Comparison of ENCODE assay signal across 19 cellular contexts in genomic region chr3:177382944-177383343, GRCh38.
DNase-seq lines count a peak whose midpoint lies in the region; ATAC-seq, FAIRE-seq and TF ChIP-seq lines count a peak whose summit lies in the region.
"Had no signal": no experiment of that assay in that cellular context is flagged by ENCODE, and none has a peak within 500 bp of the region (broad histone marks: within the 10 kb centered on the region; RNA-seq: fewer than 3 reads in every experiment).

No MANE protein-coding gene starts in this region.

- no peaks in the 10 kb centered on the region for H3K9me2 ChIP-seq in Loucy (replicated peaks; ENCODE audit: low read depth, low read length)

- WGBS in psoas muscle, 3 donors, result 37 to 58% (median 38%) methylated on average over 8 of the region's 8 CpGs

- H3K9me3 Mint-ChIP-seq in stimulated activated memory B cell treated with anti-CD40 and anti-IgM and Interleukin-4, amounts not matched to agents 10 μg/mL and 1 μg/mL and 100 μg/mL, for 72 hours, result no peaks in the 10 kb centered on the region

- no peaks in the 10 kb centered on the region for H3K36me3 Mint-ChIP-seq in stimulated activated memory B cell treated with anti-CD40 and anti-IgM and Interleukin-4, amounts not matched to agents 10 μg/mL and 1 μg/mL and 100 μg/mL, for 72 hours
- H3K36me3 Mint-ChIP-seq: CD4-positive, CD25-positive, alpha-beta regulatory T cell had no signal

- H3K4me3 Mint-ChIP-seq in stimulated activated memory B cell treated with anti-CD40 and anti-IgM and Interleukin-4, amounts not matched to agents 10 μg/mL and 1 μg/mL and 100 μg/mL, for 72 hours, result no peak overlapping the region
- H3K4me3 Mint-ChIP-seq: B cell; CD4-positive, CD25-positive, alpha-beta regulatory T cell had no signal

- no peak for TF ChIP-seq CTCF in Loucy (conservative IDR thresholded peaks at IDR 0.05; ENCODE audit: low read length)
- no peak for TF ChIP-seq CTCF in bronchial epithelial cell (IDR thresholded peaks at IDR 0.05; ENCODE audit: insufficient read depth, low read length, severe bottlenecking)
- no peak for TF ChIP-seq CTCF in psoas muscle (IDR thresholded peaks at IDR 0.05)
- no peak for TF ChIP-seq CTCF in colonic mucosa (IDR thresholded peaks at IDR 0.05)

- H3K27ac Mint-ChIP-seq in stimulated activated memory B cell treated with anti-CD40 and anti-IgM and Interleukin-4, amounts not matched to agents 10 μg/mL and 1 μg/mL and 100 μg/mL, for 72 hours, result no peak overlapping the region
- H3K27ac Mint-ChIP-seq: B cell; CD4-positive, CD25-positive, alpha-beta regulatory T cell had no signal

- H3K79me2 ChIP-seq in Loucy (ENCODE audit: insufficient read depth, low read length), result no peaks in the 10 kb centered on the region

- H3K4me2 ChIP-seq in Loucy (ENCODE audit: low read depth, low read length, poor library complexity, severe bottlenecking), result no peak overlapping the region

- H3K4me1 Mint-ChIP-seq in stimulated activated memory B cell treated with anti-CD40 and anti-IgM and Interleukin-4, amounts not matched to agents 10 μg/mL and 1 μg/mL and 100 μg/mL, for 72 hours, result peaks cover 19% of the 10 kb centered on the region

- H3K27me3 Mint-ChIP-seq in stimulated activated memory B cell treated with anti-CD40 and anti-IgM and Interleukin-4, amounts not matched to agents 10 μg/mL and 1 μg/mL and 100 μg/mL, for 72 hours, result no peaks in the 10 kb centered on the region
- H3K27me3 Mint-ChIP-seq: B cell; CD4-positive, CD25-positive, alpha-beta regulatory T cell had no signal

- H4K20me1 ChIP-seq in Loucy (ENCODE audit: insufficient read depth, low read length, poor library complexity, severe bottlenecking), result no peaks in the 10 kb centered on the region

- H3K36me3 ChIP-seq in Loucy (ENCODE audit: insufficient read depth, low read length), result no peaks in the 10 kb centered on the region
- no peaks in the 10 kb centered on the region for H3K36me3 ChIP-seq in bronchial epithelial cell (ENCODE audit: control insufficient read depth, insufficient read depth, low read length)
- H3K36me3 ChIP-seq in psoas muscle (ENCODE audit: insufficient read depth in 1 of 2, low read depth in 1 of 2), result no peaks in the 10 kb centered on the region
- no peaks in the 10 kb centered on the region for H3K36me3 ChIP-seq in colonic mucosa
- H3K36me3 ChIP-seq: HAP-1, SJSA1 had no signal

- no peaks in the 10 kb centered on the region for H3F3A ChIP-seq in Loucy (ENCODE audit: low read depth)

- H3K4me3 ChIP-seq in Loucy (ENCODE audit: low read length, poor library complexity, severe bottlenecking) (no peak overlapping the region), bronchial epithelial cell (ENCODE audit: low read depth, low read length) (no peak overlapping the region), psoas muscle (no peak overlapping the region), colonic mucosa (no peak overlapping the region)
- H3K4me3 ChIP-seq: HAP-1, SJSA1 had no signal

- ATAC-seq in left ventricle myocardium superior, result peak; percentile 76
- ATAC-seq in psoas muscle, result peak in 3 of 4 donors; percentile 87 to 90 (median 87)
- ATAC-seq in stimulated activated memory B cell treated with anti-CD40 and anti-IgM and Interleukin-4, amounts not matched to agents 10 μg/mL and 1 μg/mL and 100 μg/mL, for 72 hours, result no peak

- H2AFZ ChIP-seq in Loucy (ENCODE audit: low read length), result 0 out of 2 replicates have a peak overlapping the region, but pooled peaks have one; percentile 55

- FAIRE-seq in bronchial epithelial cell (lab: Jason Lieb, UNC), result no peak
- FAIRE-seq: G401.6 had no signal

- H3K27ac ChIP-seq in psoas muscle (no peak overlapping the region), colonic mucosa (no peak overlapping the region)
- H3K27ac ChIP-seq: RWPE1, SJSA1 had no signal

- H3K9ac ChIP-seq in Loucy (ENCODE audit: low read depth, low read length, poor library complexity, severe bottlenecking), result no peak overlapping the region
- no peak overlapping the region for H3K9ac ChIP-seq in colonic mucosa (ENCODE audit: low read depth in 2 of 2, low read length in 2 of 2)

- H3K27me3 ChIP-seq in Loucy (ENCODE audit: insufficient read depth, low read length, poor library complexity, severe bottlenecking) (no peaks in the 10 kb centered on the region), bronchial epithelial cell (ENCODE audit: control insufficient read depth, insufficient read depth, low read length) (no peaks in the 10 kb centered on the region), psoas muscle (ENCODE audit: insufficient read depth in 3 of 3, low read length in 2 of 3) (no peaks in the 10 kb centered on the region), colonic mucosa (no peaks in the 10 kb centered on the region)
- H3K27me3 ChIP-seq: SJSA1 had no signal

- H3K4me1 ChIP-seq in Loucy (ENCODE audit: insufficient read depth, low read length, poor library complexity, severe bottlenecking) (no peaks in the 10 kb centered on the region), psoas muscle (peaks cover 7% of the 10 kb centered on the region), colonic mucosa (no peaks in the 10 kb centered on the region)
- H3K4me1 ChIP-seq: Caco-2, HAP-1, SJSA1 had no signal

- intact Hi-C loops in left ventricle myocardium superior (cut with micrococcal nuclease), result no loop called here
- intact Hi-C loops in psoas muscle (cut with DNase I), result no loop called here
- intact Hi-C loops in colonic mucosa (cut with DNase I), result no loop called here

- DNase-seq in bronchial epithelial cell (ENCODE audit: low read depth), result peak; percentile 61
- peak; percentile 74 for DNase-seq in left ventricle myocardium superior
- DNase-seq in psoas muscle, result peak in 1 of 2 donors; percentile 75
- DNase-seq in activated gamma-delta T cell treated with Interleukin-2 at 50 U/mL for 16 hours, result no peak
- DNase-seq in colonic mucosa, result no peak
- DNase-seq: Caco-2; CD4-positive, CD25-positive, alpha-beta regulatory T cell; NCI-H1105; NCI-H1930; NCI-H2171; NCI-H446 treated with DMSO at 0.1 percent for 48 hours; NCI-H748 treated with DMSO at 0.1 percent for 48 hours had no signal

- H3K9me3 ChIP-seq in Loucy (ENCODE audit: insufficient read depth, low read depth, low read length) (0 out of 2 replicates have a peak, but pooled peaks cover 3% of the 10 kb centered on the region), psoas muscle (no peaks in the 10 kb centered on the region), colonic mucosa (no peaks in the 10 kb centered on the region)
- H3K9me3 ChIP-seq: HAP-1, SJSA1 had no signal

Comparison
In these comparisons a context has a peak if more than half of its experiments do, and no peak if none do; other contexts are left out.
1. DNase-seq: peak in bronchial epithelial cell (single experiment) and left ventricle myocardium superior (single experiment); none in activated gamma-delta T cell treated with Interleukin-2 at 50 U/mL for 16 hours (single experiment) and colonic mucosa (single experiment).